Comparison of ENCODE assay signal across 8 cellular contexts in the genomic region with DNA sequence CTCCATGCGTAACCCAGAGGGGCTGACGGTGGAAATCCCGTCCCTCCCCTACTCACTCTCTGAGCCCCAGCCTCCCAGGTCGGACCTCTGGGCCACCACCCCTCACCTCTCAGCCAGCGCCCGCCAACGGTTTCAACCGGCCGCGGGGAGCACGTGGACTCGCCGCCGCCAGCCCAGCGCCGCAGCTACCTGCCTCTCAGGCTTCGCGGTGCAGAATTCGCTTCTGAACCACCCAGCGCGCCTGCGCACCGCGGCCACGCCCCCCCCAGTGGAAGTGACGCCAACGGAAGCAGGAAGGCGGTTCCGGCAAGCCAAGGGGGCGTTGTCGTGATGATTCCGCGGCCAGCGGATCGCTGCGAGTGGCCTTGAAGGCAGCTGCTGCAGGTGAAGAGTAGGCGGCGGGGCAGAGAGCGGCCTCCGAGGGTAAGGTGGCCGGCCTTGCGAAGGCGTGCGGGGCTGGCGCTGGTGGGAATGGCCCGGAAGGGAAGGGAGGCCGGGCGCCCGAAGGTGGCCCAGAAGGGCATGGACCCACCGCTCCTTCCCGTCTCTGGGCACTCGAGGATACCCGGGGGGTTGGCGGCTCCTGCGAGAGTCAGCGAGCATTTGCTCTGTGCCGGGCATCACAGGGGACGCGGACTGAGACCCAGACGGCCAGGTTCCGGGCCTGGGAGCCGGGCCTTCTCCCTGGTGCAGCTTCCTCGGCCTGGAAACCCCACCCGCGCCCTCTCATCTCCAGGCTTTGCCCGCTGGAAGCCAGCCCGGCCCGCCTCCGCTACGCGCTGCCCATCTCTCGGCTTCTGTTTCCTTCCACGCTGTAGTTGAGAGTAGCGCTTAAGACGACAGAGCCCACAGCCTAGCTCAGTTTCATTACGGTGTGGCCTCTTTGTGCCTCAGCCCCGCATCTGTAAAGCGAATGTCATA. TPM values are rescaled to one million over a fixed set of nuclear protein-coding genes. Genes with fewer than 3 reads are reported as not detected.
DNase-seq lines count a peak whose midpoint lies in the region; ATAC-seq and TF ChIP-seq lines count a peak whose summit lies in the region.

A gene with protein sequence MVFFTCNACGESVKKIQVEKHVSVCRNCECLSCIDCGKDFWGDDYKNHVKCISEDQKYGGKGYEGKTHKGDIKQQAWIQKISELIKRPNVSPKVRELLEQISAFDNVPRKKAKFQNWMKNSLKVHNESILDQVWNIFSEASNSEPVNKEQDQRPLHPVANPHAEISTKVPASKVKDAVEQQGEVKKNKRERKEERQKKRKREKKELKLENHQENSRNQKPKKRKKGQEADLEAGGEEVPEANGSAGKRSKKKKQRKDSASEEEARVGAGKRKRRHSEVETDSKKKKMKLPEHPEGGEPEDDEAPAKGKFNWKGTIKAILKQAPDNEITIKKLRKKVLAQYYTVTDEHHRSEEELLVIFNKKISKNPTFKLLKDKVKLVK (minus strand): TSS at position 225 of the 921 bp plus-strand sequence. CDS start 6,412 bp downstream, outside the sequence.
A gene with protein sequence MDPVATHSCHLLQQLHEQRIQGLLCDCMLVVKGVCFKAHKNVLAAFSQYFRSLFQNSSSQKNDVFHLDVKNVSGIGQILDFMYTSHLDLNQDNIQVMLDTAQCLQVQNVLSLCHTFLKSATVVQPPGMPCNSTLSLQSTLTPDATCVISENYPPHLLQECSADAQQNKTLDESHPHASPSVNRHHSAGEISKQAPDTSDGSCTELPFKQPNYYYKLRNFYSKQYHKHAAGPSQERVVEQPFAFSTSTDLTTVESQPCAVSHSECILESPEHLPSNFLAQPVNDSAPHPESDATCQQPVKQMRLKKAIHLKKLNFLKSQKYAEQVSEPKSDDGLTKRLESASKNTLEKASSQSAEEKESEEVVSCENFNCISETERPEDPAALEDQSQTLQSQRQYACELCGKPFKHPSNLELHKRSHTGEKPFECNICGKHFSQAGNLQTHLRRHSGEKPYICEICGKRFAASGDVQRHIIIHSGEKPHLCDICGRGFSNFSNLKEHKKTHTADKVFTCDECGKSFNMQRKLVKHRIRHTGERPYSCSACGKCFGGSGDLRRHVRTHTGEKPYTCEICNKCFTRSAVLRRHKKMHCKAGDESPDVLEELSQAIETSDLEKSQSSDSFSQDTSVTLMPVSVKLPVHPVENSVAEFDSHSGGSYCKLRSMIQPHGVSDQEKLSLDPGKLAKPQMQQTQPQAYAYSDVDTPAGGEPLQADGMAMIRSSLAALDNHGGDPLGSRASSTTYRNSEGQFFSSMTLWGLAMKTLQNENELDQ (plus strand): TSS at position 322 of the 921 bp plus-strand sequence. CDS start 9,695 bp downstream, outside the sequence.

- no peaks in the 10 kb centered on the region for H3K27me3 ChIP-seq in Karpas-422 (ENCODE audit: low read length)

- peak within 1 kb of the TSS; percentile 83 for H3K4me2 ChIP-seq in Karpas-422 (ENCODE audit: low read depth, low read length, poor library complexity, severe bottlenecking)

- peak; percentile 87 for DNase-seq in EL
- DNase-seq in Karpas-422, result peak; percentile 97
- peak; percentile 91 for DNase-seq in RPMI8226
- DNase-seq in activated effector memory CD4-positive, alpha-beta T cell treated with Interleukin-2 at 50 U/mL for 16 hours, result peak; percentile 96
- peak; percentile 82 for DNase-seq in fibroblast of the aortic adventitia (ENCODE audit: low read depth)
- DNase-seq in stimulated activated naive CD4-positive, alpha-beta T cell treated with Interleukin-2 at 50 U/mL for 16 hours (lab: John Stamatoyannopoulos, UW), result peak; percentile 93

- TF ChIP-seq CTCF in fibroblast of the aortic adventitia (IDR thresholded peaks at IDR 0.05; ENCODE audit: insufficient read depth, low read length) (no peak), nephron (IDR thresholded peaks at IDR 0.05; ENCODE audit: unreplicated experiment in 3 of 3) (no peak)

- H3K36me3 Mint-ChIP-seq in nephron (ENCODE audit: low read depth), result peaks cover 13% of the 10 kb centered on the region

- peaks cover 21% of the 10 kb centered on the region; the same call in 1 of the 2 replicates for H3K36me3 ChIP-seq in Karpas-422 (ENCODE audit: insufficient read depth, low read length)

- peak within 1 kb of the TSS; percentile 50 to 92 (median 88) for H3K27ac Mint-ChIP-seq in nephron

- peak; percentile 88 for ATAC-seq in GM21825 (IDR thresholded peaks at IDR 0.05; ENCODE audit: unreplicated experiment)

- peak within 1 kb of the TSS; percentile 88 for H3K4me3 ChIP-seq in Karpas-422 (ENCODE audit: low read length)
- peak within 1 kb of the TSS; percentile 91 for H3K4me3 ChIP-seq in fibroblast of the aortic adventitia (ENCODE audit: low read depth, low read length)

- H3K79me2 ChIP-seq in Karpas-422 (ENCODE audit: low read length), result peaks cover 96% of the 10 kb centered on the region

- peak within 1 kb of the TSS; percentile 1; the same call in 1 of the 2 replicates for H3K27ac ChIP-seq in Karpas-422 (ENCODE audit: low read length)

- H3K4me1 ChIP-seq in Karpas-422 (ENCODE audit: low read length), result peaks cover 24% of the 10 kb centered on the region

- H3K9me2 ChIP-seq in Karpas-422 (replicated peaks; ENCODE audit: insufficient read depth, low read length), result no peaks in the 10 kb centered on the region

- peak within 1 kb of the TSS; percentile 86 for H3K9ac ChIP-seq in Karpas-422 (ENCODE audit: low read length)

- peaks cover 28% of the 10 kb centered on the region for H3K4me1 Mint-ChIP-seq in nephron

- H4K20me1 ChIP-seq in Karpas-422 (ENCODE audit: insufficient read depth, low read depth, low read length), result peaks cover 17% of the 10 kb centered on the region; the same call in 1 of the 2 replicates

- H3K27me3 Mint-ChIP-seq in nephron (ENCODE audit: low read depth), result no peaks in the 10 kb centered on the region

- H2AFZ ChIP-seq in Karpas-422 (ENCODE audit: low read length), result no peak within 1 kb of the TSS

- H3K9me3 Mint-ChIP-seq in nephron, result peaks cover 6% of the 10 kb centered on the region

- H3K9me3 ChIP-seq in Karpas-422 (ENCODE audit: low read length), result no peaks in the 10 kb centered on the region

- H3K4me3 Mint-ChIP-seq in nephron, result peak within 1 kb of the TSS; percentile 98 to 99 (median 98)

RNA-seq across cellular contexts. Expression of the first gene that starts in this region (rescaled TPM):
- total RNA-seq in Karpas-422 (2014; rRNA removed; shearing (Covaris generic); ENCODE audit: low replicate concordance), result 19.7 and 32.2 TPM in 2 replicates
- total RNA-seq in fibroblast of the aortic adventitia (ENCODE audit: low replicate concordance), result 14.0 and 16.4 TPM in 2 replicates

RNA-seq across cellular contexts. Expression of the second gene that starts in this region (rescaled TPM):
- total RNA-seq in Karpas-422 (2014; rRNA removed; shearing (Covaris generic); ENCODE audit: low replicate concordance), result 6.7 and 7.1 TPM in 2 replicates
- total RNA-seq in fibroblast of the aortic adventitia (ENCODE audit: low replicate concordance), result 6.8 and 14.5 TPM in 2 replicates

Comparison
In these comparisons a context has a peak if more than half of its experiments do, and no peak if none do; other contexts are left out.
1. Peak in every context shown above with its lines: DNase-seq, ATAC-seq, H3K4me3 ChIP-seq and H3K27ac ChIP-seq.